17 cellular contexts compared by ENCODE assay signal in the genomic region with DNA sequence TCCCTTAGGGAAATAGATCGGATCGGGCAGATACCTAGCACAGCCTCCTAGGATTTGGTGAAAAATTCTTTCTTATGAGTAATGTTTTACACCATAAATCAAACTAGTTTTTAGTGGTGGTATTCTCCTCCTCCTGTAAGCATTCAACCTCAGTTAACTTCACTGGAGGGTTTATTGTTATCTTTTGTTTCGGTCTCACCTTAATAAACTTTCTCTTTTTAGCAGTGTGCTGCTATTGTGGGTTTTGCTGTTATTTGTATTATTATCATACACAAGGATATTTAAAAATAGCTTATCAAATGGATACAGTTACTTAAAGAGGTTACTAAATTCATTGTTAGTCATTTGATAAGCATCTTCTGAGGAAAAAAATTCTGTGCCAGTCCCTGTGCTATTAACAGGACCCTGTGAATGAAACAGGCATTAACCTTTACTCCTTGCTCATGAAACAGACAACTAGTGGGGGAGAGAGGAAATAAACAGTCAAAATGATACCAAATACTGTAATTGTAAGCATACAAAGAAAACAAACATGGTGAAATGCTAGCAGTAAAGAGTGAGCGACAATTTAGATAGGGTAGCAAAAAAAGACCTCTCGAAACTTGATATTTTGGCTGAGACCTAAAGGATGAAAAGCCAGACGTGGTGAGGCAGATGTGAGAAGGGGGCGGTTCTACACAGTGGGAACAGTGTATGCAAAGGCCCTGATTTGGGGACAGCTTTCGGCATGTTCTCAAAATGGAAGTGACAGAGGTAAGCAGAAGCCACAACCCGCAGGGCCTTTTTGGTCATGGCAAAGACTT.
DNase-seq lines count a peak whose midpoint lies in the region; ATAC-seq and TF ChIP-seq lines count a peak whose summit lies in the region.
"Had no signal": no experiment of that assay in that cellular context is flagged by ENCODE, and none has a peak within 500 bp of the region (broad histone marks: within the 10 kb centered on the region; RNA-seq: fewer than 3 reads in every experiment).

No MANE protein-coding gene starts in this region.

- no peak overlapping the region for H3K27ac ChIP-seq in dorsolateral prefrontal cortex
- no peak overlapping the region for H3K27ac ChIP-seq in CD4-positive, alpha-beta memory T cell (ENCODE audit: low read depth, low read length)
- H3K27ac ChIP-seq: lower lobe of right lung, SK-N-MC, tibial nerve had no signal

- POLR2A ChIA-PET in CD4-positive, alpha-beta memory T cell (lab: Charles Lee; ENCODE audit: partially characterized antibody), result no interaction called here

- no peaks in the 10 kb centered on the region for H3K36me3 Mint-ChIP-seq in CD4-positive, alpha-beta memory T cell
- H3K36me3 Mint-ChIP-seq: CD8-positive, alpha-beta T cell; IgD-negative memory B cell had no signal

- CTCF ChIA-PET in CD4-positive, alpha-beta memory T cell (lab: Charles Lee; ENCODE audit: partially characterized antibody), result interaction anchor here (0.6 kb wide), 1 partner anchor 353 kb away, joined by 3 read pairs; no protein-coding TSS in a partner anchor

- no peaks in the 10 kb centered on the region for H3K27me3 Mint-ChIP-seq in CD4-positive, alpha-beta memory T cell
- H3K27me3 Mint-ChIP-seq: IgD-negative memory B cell had no signal

- H3K4me3 ChIP-seq in dorsolateral prefrontal cortex, result no peak overlapping the region
- no peak overlapping the region for H3K4me3 ChIP-seq in CD4-positive, alpha-beta memory T cell (ENCODE audit: low read length in 2 of 2)
- H3K4me3 ChIP-seq in foreskin fibroblast (ENCODE audit: low read depth in 1 of 2, low read length in 2 of 2), result no peak overlapping the region
- H3K4me3 ChIP-seq: lower lobe of right lung, SK-N-MC, tibial nerve had no signal

- H3K27ac Mint-ChIP-seq in CD4-positive, alpha-beta memory T cell, result no peak overlapping the region
- H3K27ac Mint-ChIP-seq: CD8-positive, alpha-beta T cell had no signal

- no peaks in the 10 kb centered on the region for H3K4me1 ChIP-seq in CD4-positive, alpha-beta memory T cell (ENCODE audit: insufficient read depth, low read length)
- H3K4me1 ChIP-seq: lower lobe of right lung had no signal

- H3K4me3 Mint-ChIP-seq in CD4-positive, alpha-beta memory T cell, result no peak overlapping the region
- H3K4me3 Mint-ChIP-seq: CD8-positive, alpha-beta T cell had no signal

- no peaks in the 10 kb centered on the region for H3K4me1 Mint-ChIP-seq in CD4-positive, alpha-beta memory T cell

- peaks cover 0 to 3% (median 0%) of the 10 kb centered on the region in 8 donors for H3K9me3 Mint-ChIP-seq in CD4-positive, alpha-beta memory T cell
- H3K9me3 Mint-ChIP-seq: CD8-positive, alpha-beta T cell had no signal

- peak; percentile 90 for ATAC-seq in GM18519 (IDR thresholded peaks at IDR 0.05; ENCODE audit: low FRiP score, unreplicated experiment)
- peak; percentile 97 for ATAC-seq in GM21381 (IDR thresholded peaks at IDR 0.05; ENCODE audit: unreplicated experiment)
- peak; percentile 75 for ATAC-seq in HG02981 (IDR thresholded peaks at IDR 0.05; ENCODE audit: unreplicated experiment)
- ATAC-seq: CD8-positive, alpha-beta T cell; lower lobe of right lung had no signal

- H3K9me3 ChIP-seq in CD4-positive, alpha-beta memory T cell (ENCODE audit: control insufficient read depth in 1 of 2, low read length in 2 of 2), result no peaks in the 10 kb centered on the region
- H3K9me3 ChIP-seq: lower lobe of right lung, tibial nerve had no signal

- H3K36me3 ChIP-seq in CD4-positive, alpha-beta memory T cell (ENCODE audit: insufficient read depth, low read length), result no peaks in the 10 kb centered on the region
- H3K36me3 ChIP-seq: lower lobe of right lung, tibial nerve had no signal

- TF ChIP-seq CTCF in dorsolateral prefrontal cortex (IDR thresholded peaks at IDR 0.05 in 54 of 56, conservative IDR thresholded peaks at IDR 0.05 in 2 of 56; ENCODE audit: low read depth in 1 of 56, partially characterized antibody in 56 of 56), result no peak
- no peak for TF ChIP-seq CTCF in foreskin fibroblast (IDR thresholded peaks at IDR 0.05; ENCODE audit: low read depth, low read length)

- peak; percentile 40 for DNase-seq in NCI-H69 (lab: John Stamatoyannopoulos, UW)
- DNase-seq in dorsolateral prefrontal cortex, result no peak
- DNase-seq in NCI-H1930 (lab: John Stamatoyannopoulos, UW), result no peak
- DNase-seq in CD4-positive, alpha-beta memory T cell, result no peak
- DNase-seq in foreskin fibroblast, result no peak
- DNase-seq: activated CD4-positive, alpha-beta T cell treated with anti-CD3 and anti-CD28 coated beads for 48 hours; activated naive CD4-positive, alpha-beta T cell treated with anti-CD3 and anti-CD28 coated beads, Interleukin-2, amount 50 U/mL, for 16 hours; CD8-positive, alpha-beta T cell; dermis blood vessel endothelial cell; lower lobe of right lung; NCI-H446 treated with DMSO at 0.1 percent for 48 hours had no signal

- H3K27me3 ChIP-seq in dorsolateral prefrontal cortex, result peaks cover 0 to 4% (median 0%) of the 10 kb centered on the region in 45 donors
- no peaks in the 10 kb centered on the region for H3K27me3 ChIP-seq in CD4-positive, alpha-beta memory T cell (ENCODE audit: insufficient read depth, low read length)
- H3K27me3 ChIP-seq: tibial nerve had no signal

- intact Hi-C loops in dorsolateral prefrontal cortex (cut with DNase I), result no loop called here
- intact Hi-C loops in CD4-positive, alpha-beta memory T cell (cut with micrococcal nuclease), result no loop called here
